27 cellular contexts compared by ENCODE assay signal in genomic region chr2:233041722-233042323, GRCh38. TPM values are rescaled to one million over a fixed set of nuclear protein-coding genes. Genes with fewer than 3 reads are reported as not detected.
"Had no signal": no experiment of that assay in that cellular context is flagged by ENCODE, and none has a peak within 500 bp of the region (broad histone marks: within the 10 kb centered on the region; RNA-seq: fewer than 3 reads in every experiment).

No MANE protein-coding gene starts in this region.

- H3K27ac Mint-ChIP-seq: activated CD4-positive, alpha-beta T cell treated with anti-CD3 and anti-CD28 coated beads, Interleukin-2, amount 10 ng/mL, durations not matched to agents 7 days and 5 days; activated CD8-positive, alpha-beta T cell treated with anti-CD3 and anti-CD28 coated beads, Interleukin-2, amount 10 ng/mL, durations not matched to agents 7 days and 5 days; activated naive CD8-positive, alpha-beta T cell treated with anti-CD3 and anti-CD28 coated beads for 36 hours; activated T-helper 17 cell treated with anti-CD3 and anti-CD28 coated beads, Interleukin-2, amount 50 U/mL, for 72 hours; memory B cell; natural killer cell treated with Interleukin-12 subunit alpha and Interleukin-12 subunit beta and Interleukin-15 and Interleukin-18, amount 100 ng/mL, for 72 hours; stimulated activated naive CD8-positive, alpha-beta T cell treated with anti-CD3 and anti-CD28 coated beads, Interleukin-15, Interleukin-2, amounts not matched to agents 100 ng/mL and 50 ng/mL, for 24 hours had no signal

- H3K9me3 ChIP-seq: prostate gland, thyroid gland had no signal

- H3K9me3 Mint-ChIP-seq: activated CD4-positive, alpha-beta T cell treated with anti-CD3 and anti-CD28 coated beads, Interleukin-2, amount 10 ng/mL, durations not matched to agents 7 days and 5 days; activated naive CD8-positive, alpha-beta T cell treated with anti-CD3 and anti-CD28 coated beads for 36 hours; activated T-helper 17 cell treated with anti-CD3 and anti-CD28 coated beads, Interleukin-2, amount 50 U/mL, for 72 hours; memory B cell; natural killer cell treated with Interleukin-12 subunit alpha and Interleukin-12 subunit beta and Interleukin-15 and Interleukin-18, amount 100 ng/mL, for 72 hours; stimulated activated naive CD8-positive, alpha-beta T cell treated with anti-CD3 and anti-CD28 coated beads, Interleukin-15, Interleukin-2, amounts not matched to agents 100 ng/mL and 50 ng/mL, for 24 hours had no signal

- H3K4me1 Mint-ChIP-seq: activated CD4-positive, alpha-beta T cell treated with anti-CD3 and anti-CD28 coated beads, Interleukin-2, amount 10 ng/mL, durations not matched to agents 7 days and 5 days; activated naive CD8-positive, alpha-beta T cell treated with anti-CD3 and anti-CD28 coated beads for 36 hours; activated T-helper 17 cell treated with anti-CD3 and anti-CD28 coated beads, Interleukin-2, amount 50 U/mL, for 72 hours; memory B cell had no signal

- H3K4me3 Mint-ChIP-seq: activated CD4-positive, alpha-beta T cell treated with anti-CD3 and anti-CD28 coated beads, Interleukin-2, amount 10 ng/mL, durations not matched to agents 7 days and 5 days; activated CD8-positive, alpha-beta T cell treated with anti-CD3 and anti-CD28 coated beads, Interleukin-2, amount 10 ng/mL, durations not matched to agents 7 days and 5 days; activated naive CD8-positive, alpha-beta T cell treated with anti-CD3 and anti-CD28 coated beads for 36 hours; activated T-helper 17 cell treated with anti-CD3 and anti-CD28 coated beads, Interleukin-2, amount 50 U/mL, for 72 hours; memory B cell; natural killer cell treated with Interleukin-12 subunit alpha and Interleukin-12 subunit beta and Interleukin-15 and Interleukin-18, amount 100 ng/mL, for 72 hours; stimulated activated naive CD8-positive, alpha-beta T cell treated with anti-CD3 and anti-CD28 coated beads, Interleukin-15, Interleukin-2, amounts not matched to agents 100 ng/mL and 50 ng/mL, for 24 hours had no signal

- H3K27me3 Mint-ChIP-seq: stimulated activated naive CD8-positive, alpha-beta T cell treated with anti-CD3 and anti-CD28 coated beads, Interleukin-15, Interleukin-2, amounts not matched to agents 100 ng/mL and 50 ng/mL, for 24 hours had no signal

- H3K36me3 Mint-ChIP-seq: activated naive CD8-positive, alpha-beta T cell treated with anti-CD3 and anti-CD28 coated beads for 36 hours; memory B cell; natural killer cell treated with Interleukin-12 subunit alpha and Interleukin-12 subunit beta and Interleukin-15 and Interleukin-18, amount 100 ng/mL, for 72 hours had no signal

- DNase-seq: activated CD4-positive, alpha-beta T cell treated with anti-CD3 and anti-CD28 coated beads, Interleukin-2, amount 10 ng/mL, durations not matched to agents 7 days and 5 days; activated CD4-positive, CD25-positive, alpha-beta regulatory T cell treated with anti-CD3 and anti-CD28 coated beads, Interleukin-2, amount 50 U/mL, for 72 hours; activated CD8-positive, alpha-beta T cell treated with anti-CD3 and anti-CD28 coated beads, Interleukin-2, amount 10 ng/mL, durations not matched to agents 7 days and 5 days; activated naive CD4-positive, alpha-beta T cell treated with Interleukin-2 at 50 U/mL for 16 hours; activated naive CD8-positive, alpha-beta T cell treated with anti-CD3 and anti-CD28 coated beads for 36 hours; effector memory CD4-positive, alpha-beta T cell; foreskin melanocyte; glutamatergic neuron; hippocampal formation; left ventricle myocardium superior; stimulated activated CD4-positive, alpha-beta T cell treated with anti-CD3 and anti-CD28 coated beads, Interleukin-12 subunit alpha, Interleukin-12 subunit beta, amount 100 ng/mL, for 4 hours; stimulated activated CD4-positive, alpha-beta T cell treated with anti-CD3 and anti-CD28 coated beads, Interleukin-4, amount 100 ng/mL, for 4 hours; substantia nigra; thyroid gland; WERI-Rb-1 had no signal

- H3K36me3 ChIP-seq: prostate gland, thyroid gland, WERI-Rb-1 had no signal

- H3K27me3 ChIP-seq: thyroid gland had no signal

- H3K27ac ChIP-seq: prostate gland, thyroid gland, WERI-Rb-1 had no signal

- ATAC-seq: activated CD8-positive, alpha-beta T cell treated with anti-CD3 and anti-CD28 coated beads, Interleukin-2, amount 10 ng/mL, durations not matched to agents 7 days and 5 days; activated T-helper 17 cell treated with anti-CD3 and anti-CD28 coated beads, Interleukin-2, amount 50 U/mL, for 72 hours; esophagus mucosa; left ventricle myocardium superior; natural killer cell treated with Interleukin-12 subunit alpha and Interleukin-12 subunit beta and Interleukin-15 and Interleukin-18, amount 100 ng/mL, for 72 hours had no signal

- H3K4me3 ChIP-seq: prostate gland, thyroid gland had no signal

- H3K4me1 ChIP-seq: prostate gland, thyroid gland had no signal

RNA-seq across cellular contexts. Expression of gene NEU2, which starts 9.4 kb away (rescaled TPM):
- total RNA-seq: activated CD4-positive, alpha-beta T cell treated with anti-CD3 and anti-CD28 coated beads, Interleukin-2, amount 10 ng/mL, durations not matched to agents 7 days and 5 days; activated CD8-positive, alpha-beta T cell treated with anti-CD3 and anti-CD28 coated beads, Interleukin-2, amount 10 ng/mL, durations not matched to agents 7 days and 5 days; activated naive CD8-positive, alpha-beta T cell treated with anti-CD3 and anti-CD28 coated beads for 36 hours; activated T-helper 17 cell treated with anti-CD3 and anti-CD28 coated beads, Interleukin-2, amount 50 U/mL, for 72 hours; chondrocyte; dermis microvascular lymphatic vessel endothelial cell; endothelial cell of umbilical vein; esophagus mucosa; left ventricle myocardium superior; natural killer cell treated with Interleukin-12 subunit alpha and Interleukin-12 subunit beta and Interleukin-15 and Interleukin-18, amount 100 ng/mL, for 72 hours; osteocyte; prostate gland; T-helper 2 cell treated with Interferon-gamma antibody and Interleukin-4, amounts not matched to agents 100 ng/mL and 5 ng/mL, for 36 hours; thyroid gland; ureter had no signal

RNA-seq across cellular contexts. Expression of gene NGEF, which starts 28.8 kb away (rescaled TPM):
- total RNA-seq: activated CD4-positive, alpha-beta T cell treated with anti-CD3 and anti-CD28 coated beads, Interleukin-2, amount 10 ng/mL, durations not matched to agents 7 days and 5 days; activated CD8-positive, alpha-beta T cell treated with anti-CD3 and anti-CD28 coated beads, Interleukin-2, amount 10 ng/mL, durations not matched to agents 7 days and 5 days; activated naive CD8-positive, alpha-beta T cell treated with anti-CD3 and anti-CD28 coated beads for 36 hours; left ventricle myocardium superior; natural killer cell treated with Interleukin-12 subunit alpha and Interleukin-12 subunit beta and Interleukin-15 and Interleukin-18, amount 100 ng/mL, for 72 hours; T-helper 2 cell treated with Interferon-gamma antibody and Interleukin-4, amounts not matched to agents 100 ng/mL and 5 ng/mL, for 36 hours had no signal
